In genomic region chr7:18494821-18495408, GRCh38 we compare ENCODE assay signal across 8 cellular contexts. TPM values are rescaled to one million over a fixed set of nuclear protein-coding genes. Genes with fewer than 3 reads are reported as not detected.
A peak's percentile ranks its signal among the peaks of the same experiment; 100 is the strongest.
DNase-seq lines count a peak whose midpoint lies in the region; ATAC-seq and TF ChIP-seq lines count a peak whose summit lies in the region.

No MANE protein-coding gene starts in this region.

- no peak for TF ChIP-seq POLR2A in NB4 (IDR thresholded peaks at IDR 0.05; ENCODE audit: extremely low read depth, insufficient read length)

- no peaks in the 10 kb centered on the region for H3K9me3 Mint-ChIP-seq in naive B cell

- peak; percentile 40 for ATAC-seq in GM21786 (IDR thresholded peaks at IDR 0.05; ENCODE audit: unreplicated experiment)
- no peak for ATAC-seq in naive B cell (ENCODE audit: low read depth in 2 of 2)

- DNase-seq in NB4 (ENCODE audit: low read depth) = peak; percentile 78
- DNase-seq in cerebellum (ENCODE audit: low spot score) = peak; percentile 39
- no peak for DNase-seq in naive B cell
- DNase-seq in activated CD8-positive, alpha-beta memory T cell treated with anti-CD3 and anti-CD28 coated beads, Interleukin-2, amount 50 U/mL, for 48 hours = no peak
- DNase-seq in HT-29 (ENCODE audit: low spot score) = no peak
- no peak for DNase-seq in amniotic stem cell (lab: John Stamatoyannopoulos, UW)

- H3K36me3 Mint-ChIP-seq in naive B cell = no peaks in the 10 kb centered on the region

- H3K4me1 Mint-ChIP-seq in naive B cell = peaks cover 43 to 58% (median 49%) of the 10 kb centered on the region in 3 donors

- peak overlapping the region in 5 of 6 donors; percentile 78 to 93 (median 81) for H3K27ac Mint-ChIP-seq in naive B cell

- H3K4me3 ChIP-seq in GM08714 (ENCODE audit: low read length) (peak overlapping the region; percentile 86), NB4 (ENCODE audit: low read depth, low read length) (peak overlapping the region; percentile 42)

- TF ChIP-seq CTCF in NB4 (IDR thresholded peaks at IDR 0.05; ENCODE audit: low read depth, low read length) = no peak

- no peaks in the 10 kb centered on the region for H3K27me3 Mint-ChIP-seq in naive B cell

- H3K4me3 Mint-ChIP-seq in naive B cell = peak overlapping the region; percentile 87 to 97 (median 92)

RNA-seq across cellular contexts. Expression of gene HDAC9, which starts 0.6 kb away (rescaled TPM):
- total RNA-seq in cerebellum = 62.0 TPM
- 100 to 1,000 TPM in 4 of 6 donors, 10 to 100 TPM in 2; 86.5 to 123 (median 108) TPM for polyA plus RNA-seq in naive B cell (ENCODE audit: low read depth in 6 of 6)
- total RNA-seq in HT-29 (2014; rRNA removed; shearing (Covaris generic)) = 0.73 and 3.0 TPM in 2 replicates

Comparison
In these comparisons a context has a peak if more than half of its experiments do, and no peak if none do; other contexts are left out.
1. DNase-seq: peak in NB4 (single experiment) and cerebellum (single experiment); none in naive B cell (single experiment), activated CD8-positive, alpha-beta memory T cell treated with anti-CD3 and anti-CD28 coated beads, Interleukin-2, amount 50 U/mL, for 48 hours (single experiment), HT-29 (single experiment) and amniotic stem cell (single experiment).
2. RNA of gene HDAC9, which starts 0.6 kb away (total RNA-seq): 62.0 TPM in cerebellum (single experiment); 0.73 to 3.0 TPM in HT-29; every median in the first group is over 10 times any median in the second.